In the genomic region with DNA sequence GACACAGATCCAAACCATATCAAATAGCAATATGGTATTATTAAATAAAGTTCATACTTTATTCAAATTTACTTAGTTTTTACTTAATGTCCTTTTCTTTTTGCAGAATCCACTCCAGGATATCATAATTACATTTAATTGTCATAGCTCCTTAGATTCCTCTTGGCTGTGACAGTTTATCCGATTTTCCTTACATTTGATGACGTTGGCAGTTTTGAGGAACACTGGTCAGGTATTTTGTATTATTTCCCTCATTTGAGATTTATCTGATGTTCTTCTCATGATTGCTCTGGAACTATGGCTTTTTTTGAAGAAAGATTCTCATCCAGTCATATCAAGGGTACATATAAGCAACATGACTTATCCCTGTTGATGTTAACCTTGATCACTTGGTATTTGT, we compare ENCODE assay signal across 11 cellular contexts.
"Had no signal": no experiment of that assay in that cellular context is flagged by ENCODE, and none has a peak within 500 bp of the region (broad histone marks: within the 10 kb centered on the region; RNA-seq: fewer than 3 reads in every experiment).

No MANE protein-coding gene starts in this region.

- FAIRE-seq: H1, H54 had no signal

- H3K27ac ChIP-seq: GM23248 had no signal

- DNase-seq: GM23248, GOT3, H7, H9, HCEC 1CT, HFFc6 had no signal

- H2AFZ ChIP-seq: GM23248, GM23338 had no signal

- H3K4me2 ChIP-seq: GM23338 had no signal

- ATAC-seq: GM23338, HCT116 had no signal

- H3K36me3 ChIP-seq: HAP-1 had no signal

- H3K9ac ChIP-seq: GM23248 had no signal

- H3K9me3 ChIP-seq: HAP-1 had no signal

- H3K4me1 ChIP-seq: HAP-1 had no signal

- H3K4me3 ChIP-seq: GM23248, GM23338, HAP-1 had no signal
